ENCODE assay signal across 7 cellular contexts in the genomic region with DNA sequence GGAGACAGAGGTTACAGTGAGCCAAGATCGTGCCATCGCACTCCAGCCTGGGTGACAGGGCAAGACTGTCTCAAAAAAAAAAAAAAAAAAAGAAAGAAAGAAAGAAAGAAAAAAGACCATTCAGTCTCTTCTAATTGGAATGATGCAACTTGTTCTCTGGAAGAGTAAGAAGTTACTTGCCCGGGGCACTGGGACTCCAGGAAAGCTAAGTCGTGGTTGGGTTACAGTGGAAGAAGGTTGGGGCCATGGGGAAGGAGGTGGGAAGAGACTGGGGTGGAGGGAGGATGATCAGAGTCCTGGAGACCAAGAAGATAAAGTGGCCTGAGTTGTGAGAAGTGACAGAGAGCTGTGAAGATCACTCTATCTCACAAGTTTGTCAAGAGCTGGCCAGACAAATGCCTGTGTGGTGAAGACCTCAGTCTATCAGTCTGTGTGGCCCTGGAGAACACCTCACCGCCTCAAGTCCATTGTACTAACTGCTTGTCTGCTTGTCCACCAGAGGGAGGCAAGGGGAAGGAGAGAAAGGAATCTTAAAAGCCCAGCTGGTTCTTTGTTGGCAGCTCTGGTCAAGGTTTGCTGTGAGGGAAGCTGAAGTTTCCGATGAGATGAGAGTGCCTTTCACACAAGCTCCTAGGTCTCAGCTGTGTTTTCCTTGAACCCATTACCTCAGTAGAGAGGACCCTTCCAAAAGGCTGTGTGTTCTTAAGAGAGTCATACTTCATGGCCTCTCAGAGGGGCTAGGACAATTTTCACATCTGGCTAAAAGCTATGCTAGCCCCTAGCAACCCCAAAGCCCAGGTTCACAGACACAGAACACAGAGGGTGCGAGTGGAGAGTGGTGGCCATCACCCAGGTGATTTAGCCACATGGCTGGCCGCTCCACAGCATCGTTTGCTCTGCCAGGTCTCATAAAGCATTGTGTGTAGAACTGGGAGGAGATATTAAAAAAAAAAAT.
A peak's percentile ranks its signal among the peaks of the same experiment; 100 is the strongest.
DNase-seq lines count a peak whose midpoint lies in the region; ATAC-seq and TF ChIP-seq lines count a peak whose summit lies in the region.

No MANE protein-coding gene starts in this region.

- peak overlapping the region; percentile 36 for H4K91ac ChIP-seq in trophoblast cell (ENCODE audit: low read depth, low read length)

- no peak overlapping the region for H4K8ac ChIP-seq in trophoblast cell (ENCODE audit: low read depth, low read length)

- no peak overlapping the region for H3K23ac ChIP-seq in trophoblast cell (ENCODE audit: low read length)

- no peak overlapping the region for H4K12ac ChIP-seq in trophoblast cell (ENCODE audit: low read depth, low read length)

- no peak overlapping the region for H3K4ac ChIP-seq in trophoblast cell (ENCODE audit: low read depth, low read length)

- H3K79me1 ChIP-seq in trophoblast cell (ENCODE audit: low read length): no peaks in the 10 kb centered on the region

- no peaks in the 10 kb centered on the region for H3K9me2 ChIP-seq in SK-N-SH

- no peaks in the 10 kb centered on the region for H3F3A ChIP-seq in SK-N-SH (replicated peaks; ENCODE audit: insufficient read depth)

- no peak overlapping the region for H3K9ac ChIP-seq in SK-N-SH
- no peak overlapping the region for H3K9ac ChIP-seq in trophoblast cell (ENCODE audit: low read length)

- peak overlapping the region; percentile 7 for H3K14ac ChIP-seq in trophoblast cell (ENCODE audit: low read length)

- POLR2A ChIA-PET in SK-N-SH (lab: Yijun Ruan, JAX): no interaction called here

- H4K20me1 ChIP-seq in SK-N-SH (ENCODE audit: insufficient read depth): no peaks in the 10 kb centered on the region

- CTCF ChIA-PET in SK-N-SH (lab: Yijun Ruan, JAX): interaction anchor here (0.7 to 2.7 kb wide), 7 partner anchors 10 to 136 kb away, joined by 3 to 8 read pairs (median 3); no protein-coding TSS in a partner anchor

- peak; percentile 53 for TF ChIP-seq RAD21 in SK-N-SH (IDR thresholded peaks at IDR 0.05; ENCODE audit: low read length)

- DNase-seq in HuH-7.5 (ENCODE audit: low spot score) (peak; percentile 23), SK-N-SH (no peak), fibroblast of the conjunctiva (ENCODE audit: low read depth) (peak; percentile 74), trophoblast cell (peak; percentile 32 to 70), GM19240 (ENCODE audit: insufficient read length, low spot score) (no peak)

- no peak overlapping the region for H2BK5ac ChIP-seq in trophoblast cell (ENCODE audit: low read depth, low read length, poor library complexity)

- no peak overlapping the region for H2AK5ac ChIP-seq in trophoblast cell (ENCODE audit: low read length)

- H3K27me3 ChIP-seq in SK-N-SH (ENCODE audit: insufficient read depth) (no peaks in the 10 kb centered on the region), trophoblast cell (ENCODE audit: insufficient read depth, low read length) (no peaks in the 10 kb centered on the region)

- H3K4me1 ChIP-seq in SK-N-SH (ENCODE audit: control insufficient read depth in 1 of 2, insufficient read depth in 2 of 2, low read depth in 1 of 2, low read length in 1 of 2): no peaks in the 10 kb centered on the region
- peaks cover 0 to 3% of the 10 kb centered on the region in 2 experiments for H3K4me1 ChIP-seq in trophoblast cell (ENCODE audit: control insufficient read depth in 1 of 2, insufficient read depth in 2 of 2, low read length in 2 of 2)

- H3K4me2 ChIP-seq in SK-N-SH (no peak overlapping the region), trophoblast cell (ENCODE audit: low read length) (no peak overlapping the region)

- H3K27ac ChIP-seq in SK-N-SH (ENCODE audit: low read depth in 2 of 2, low read length in 1 of 2) (no peak overlapping the region), trophoblast cell (ENCODE audit: low read depth, low read length) (no peak overlapping the region)

- peak overlapping the region; percentile 70 for H2BK12ac ChIP-seq in trophoblast cell (ENCODE audit: low read length)

- no peak for TF ChIP-seq EP300 in SK-N-SH (IDR thresholded peaks at IDR 0.05; ENCODE audit: borderline replicate concordance in 1 of 2, low read depth in 1 of 2, low read length in 1 of 2)

- no peak for ATAC-seq in GM18870 (IDR thresholded peaks at IDR 0.05; ENCODE audit: unreplicated experiment)

- H3K4me3 ChIP-seq in SK-N-SH (ENCODE audit: low read depth in 2 of 2, low read length in 1 of 2) (no peak overlapping the region), trophoblast cell (ENCODE audit: low read depth, low read length) (no peak overlapping the region)

- H3K9me3 ChIP-seq in SK-N-SH (no peaks in the 10 kb centered on the region), trophoblast cell (ENCODE audit: insufficient read depth, low read depth, low read length) (no peaks in the 10 kb centered on the region)

- H2AFZ ChIP-seq in SK-N-SH (ENCODE audit: low read depth) (no peak overlapping the region), trophoblast cell (ENCODE audit: insufficient read depth, low read length, poor library complexity) (no peak overlapping the region)

- H3K18ac ChIP-seq in trophoblast cell (ENCODE audit: low read length): no peak overlapping the region

- H3K36me3 ChIP-seq in SK-N-SH (replicated peaks in 1 of 2; ENCODE audit: control insufficient read depth in 1 of 2, insufficient read depth in 2 of 2, low read length in 1 of 2): no peaks in the 10 kb centered on the region
- no peaks in the 10 kb centered on the region for H3K36me3 ChIP-seq in trophoblast cell (ENCODE audit: control insufficient read depth in 1 of 2, insufficient read depth in 2 of 2, low read length in 2 of 2)

- no peaks in the 10 kb centered on the region for H3K79me2 ChIP-seq in SK-N-SH (ENCODE audit: insufficient read depth)
- H3K79me2 ChIP-seq in trophoblast cell (ENCODE audit: control insufficient read depth, insufficient read depth, low read length, poor library complexity): no peaks in the 10 kb centered on the region

- TF ChIP-seq CTCF in GM12873 (IDR thresholded peaks at IDR 0.05; ENCODE audit: insufficient read depth, low read depth, low read length, missing control alignments): peak; percentile 57
- peak; percentile 57 for TF ChIP-seq CTCF in SK-N-SH (IDR thresholded peaks at IDR 0.05)

- no peak overlapping the region for H2BK120ac ChIP-seq in trophoblast cell (ENCODE audit: insufficient read depth, low read length, poor library complexity)

- WGBS in SK-N-SH (ENCODE audit: low lambda C conversion rate): 71% methylated on average over 9 of the region's 9 CpGs
- WGBS in trophoblast cell (ENCODE audit: extremely low coverage, insufficient coverage, insufficient read length): no CpG with 5 or more reads among the region's 9 CpGs

TF ChIP-seq in SK-N-SH, 30 proteins besides CTCF, POLR2A, EP300 and RAD21:
- peak; percentile 53 for TF ChIP-seq SMC3 (IDR thresholded peaks at IDR 0.05; ENCODE audit: low read depth, low read length)
- no peak for TF ChIP-seq NRF1 (IDR thresholded peaks at IDR 0.05; ENCODE audit: low read depth, low read length)

Comparison
In these comparisons a context has a peak if more than half of its experiments do, and no peak if none do; other contexts are left out.
1. DNase-seq: peak in HuH-7.5 (single experiment), fibroblast of the conjunctiva (single experiment) and trophoblast cell (2 of 2); none in SK-N-SH (single experiment) and GM19240 (single experiment).